Comparison of ENCODE assay signal across 21 cellular contexts in genomic region chr16:53849994-53850393, GRCh38.
"Had no signal": no experiment of that assay in that cellular context is flagged by ENCODE, and none has a peak within 500 bp of the region (broad histone marks: within the 10 kb centered on the region; RNA-seq: fewer than 3 reads in every experiment).

No MANE protein-coding gene starts in this region.

- DNase-seq: activated CD4-positive, alpha-beta T cell treated with anti-CD3 and anti-CD28 coated beads, Interleukin-2, amount 10 ng/mL, durations not matched to agents 7 days and 5 days; activated CD8-positive, alpha-beta T cell treated with anti-CD3 and anti-CD28 coated beads, Interleukin-2, amount 10 ng/mL, durations not matched to agents 7 days and 5 days; activated effector memory CD4-positive, alpha-beta T cell treated with Interleukin-2 at 50 U/mL for 16 hours; activated naive CD4-positive, alpha-beta T cell treated with anti-CD3 and anti-CD28 coated beads, Interleukin-2, amount 50 U/mL, for 16 hours; activated T-cell treated with anti-CD3 and anti-CD28 coated beads, Interleukin-2, amount 50 U/mL, for 4 hours; aorta; brain microvascular endothelial cell; central memory CD4-positive, alpha-beta T cell; gastrocnemius medialis; head of caudate nucleus; kidney; left ventricle myocardium inferior; mammary epithelial cell; midbrain; occipital lobe; posterior cingulate gyrus; stimulated activated naive B cell treated with anti-CD40 and anti-IgM and Interleukin-4, amounts not matched to agents 10 μg/mL and 1 μg/mL and 100 μg/mL, for 72 hours; T1000; upper lobe of left lung had no signal

- H3K27me3 ChIP-seq: brain microvascular endothelial cell, gastrocnemius medialis, upper lobe of left lung had no signal

- H3K9me3 ChIP-seq: gastrocnemius medialis, thoracic aorta, upper lobe of left lung had no signal

- H3K36me3 ChIP-seq: brain microvascular endothelial cell had no signal

- H3K27ac ChIP-seq: brain microvascular endothelial cell, coronary artery, gastrocnemius medialis, left ventricle myocardium inferior, thoracic aorta, upper lobe of left lung had no signal

- H3K4me3 ChIP-seq: coronary artery, gastrocnemius medialis, left ventricle myocardium inferior, thoracic aorta, upper lobe of left lung had no signal
